Comparison of ENCODE assay signal across 18 cellular contexts in the genomic region with DNA sequence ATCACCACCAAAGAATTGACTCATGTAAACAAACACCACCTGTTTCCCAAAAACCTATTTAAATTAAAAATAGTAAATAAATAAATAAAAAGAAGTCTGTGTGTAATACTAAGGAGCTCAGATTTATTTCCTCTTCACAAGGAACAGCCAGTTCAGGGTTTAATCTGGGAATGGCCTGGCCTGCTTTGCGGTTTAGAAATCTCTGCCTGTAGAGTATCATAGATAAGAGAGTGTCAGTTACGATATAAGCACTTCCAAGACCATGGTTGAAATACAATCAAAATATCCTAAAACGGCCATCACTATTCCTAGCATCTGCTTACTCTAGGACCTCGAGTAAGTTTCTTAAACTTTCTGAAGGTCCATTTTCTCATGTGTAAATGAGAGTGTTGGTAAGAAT.
"Had no signal": no experiment of that assay in that cellular context is flagged by ENCODE, and none has a peak within 500 bp of the region (broad histone marks: within the 10 kb centered on the region; RNA-seq: fewer than 3 reads in every experiment).

No MANE protein-coding gene starts in this region.

- H3K9me3 ChIP-seq: ascending aorta, esophagus muscularis mucosa, mucosa of descending colon had no signal

- H3K4me1 ChIP-seq: ascending aorta, parathyroid adenoma had no signal

- DNase-seq: activated CD4-positive, alpha-beta T cell treated with anti-CD3 and anti-CD28 coated beads, Interleukin-2, amount 10 ng/mL, durations not matched to agents 7 days and 5 days; activated CD8-positive, alpha-beta T cell treated with anti-CD3 and anti-CD28 coated beads, Interleukin-2, amount 10 ng/mL, durations not matched to agents 7 days and 5 days; activated naive CD4-positive, alpha-beta T cell treated with anti-CD3 and anti-CD28 coated beads for 36 hours; activated T-cell treated with anti-CD3 and anti-CD28 coated beads, Interleukin-2, amount 50 U/mL, for 24 hours; dermis blood vessel endothelial cell; effector memory CD4-positive, alpha-beta T cell; foreskin fibroblast; mucosa of descending colon; naive thymus-derived CD4-positive, alpha-beta T cell; sigmoid colon; stimulated activated naive B cell treated with anti-CD40 and anti-IgM and Interleukin-4, amounts not matched to agents 10 μg/mL and 1 μg/mL and 100 μg/mL, for 72 hours; T-helper 1 cell; T1000 had no signal

- ATAC-seq: activated CD4-positive, CD25-positive, alpha-beta regulatory T cell treated with anti-CD3 and anti-CD28 coated beads, Interleukin-2, amount 50 U/mL, for 24 hours; activated CD8-positive, alpha-beta T cell treated with anti-CD3 and anti-CD28 coated beads, Interleukin-2, amount 10 ng/mL, durations not matched to agents 7 days and 5 days; left lobe of liver; mucosa of descending colon; naive thymus-derived CD4-positive, alpha-beta T cell; stimulated activated naive B cell treated with anti-CD40 and anti-IgM and Interleukin-4, amounts not matched to agents 10 μg/mL and 1 μg/mL and 100 μg/mL, for 72 hours had no signal

- H3K36me3 ChIP-seq: ascending aorta, esophagus muscularis mucosa, sigmoid colon had no signal

- H3K27ac ChIP-seq: ascending aorta, esophagus muscularis mucosa, parathyroid adenoma had no signal

- H3K4me3 ChIP-seq: ascending aorta, esophagus muscularis mucosa, mucosa of descending colon, sigmoid colon had no signal

- H3K27me3 ChIP-seq: ascending aorta, esophagus muscularis mucosa, sigmoid colon had no signal
